In genomic region chr3:71462586-71462985, GRCh38 we compare ENCODE assay signal across 1 cellular context.
TF ChIP-seq lines count a peak whose summit lies in the region.

No MANE protein-coding gene starts in this region.

TF ChIP-seq in IMR-90, 13 proteins besides CTCF, POLR2A, EP300 and RAD21 (continued from another document):
- TF ChIP-seq ELK1 (IDR thresholded peaks at IDR 0.05; ENCODE audit: borderline replicate concordance, low read depth, low read length) = no peak
